ENCODE assay signal across 22 cellular contexts in genomic region chr22:35634015-35634414, GRCh38. TPM values are rescaled to one million over a fixed set of nuclear protein-coding genes. Genes with fewer than 3 reads are reported as not detected.
A peak's percentile ranks its signal among the peaks of the same experiment; 100 is the strongest.
DNase-seq lines count a peak whose midpoint lies in the region; FAIRE-seq and TF ChIP-seq lines count a peak whose summit lies in the region.
"Had no signal": no experiment of that assay in that cellular context is flagged by ENCODE, and none has a peak within 500 bp of the region (broad histone marks: within the 10 kb centered on the region; RNA-seq: fewer than 3 reads in every experiment).

No MANE protein-coding gene starts in this region.

- H3K36me3 Mint-ChIP-seq in dendritic cell treated with granulocyte-macrophage colony-stimulating factor and Interleukin-4, amounts not matched to agents 40 ng/mL and 50 ng/mL, for 4 days (ENCODE audit: low read depth), result no peaks in the 10 kb centered on the region
- H3K36me3 Mint-ChIP-seq: activated naive CD4-positive, alpha-beta T cell treated with anti-CD3 and anti-CD28 coated beads, Interleukin-2, amount 50 U/mL, for 24 hours had no signal

- peak overlapping the region; percentile 5 for H3K27ac Mint-ChIP-seq in dendritic cell treated with granulocyte-macrophage colony-stimulating factor and Interleukin-4, amounts not matched to agents 40 ng/mL and 50 ng/mL, for 4 days
- H3K27ac Mint-ChIP-seq: activated naive CD4-positive, alpha-beta T cell treated with anti-CD3 and anti-CD28 coated beads, Interleukin-2, amount 50 U/mL, for 24 hours had no signal

- H3K4me1 Mint-ChIP-seq in dendritic cell treated with granulocyte-macrophage colony-stimulating factor and Interleukin-4, amounts not matched to agents 40 ng/mL and 50 ng/mL, for 4 days (ENCODE audit: low read depth), result peaks cover 38% of the 10 kb centered on the region

- H3K4me3 Mint-ChIP-seq in dendritic cell treated with granulocyte-macrophage colony-stimulating factor and Interleukin-4, amounts not matched to agents 40 ng/mL and 50 ng/mL, for 4 days, result no peak overlapping the region
- H3K4me3 Mint-ChIP-seq: activated naive CD4-positive, alpha-beta T cell treated with anti-CD3 and anti-CD28 coated beads, Interleukin-2, amount 50 U/mL, for 24 hours had no signal

- TF ChIP-seq CTCF in RWPE1 (conservative IDR thresholded peaks at IDR 0.05; ENCODE audit: low read depth) (no peak), GM20000 (IDR thresholded peaks at IDR 0.05; ENCODE audit: extremely low read depth, missing control alignments) (no peak)

- FAIRE-seq in GM12891 (lab: Jason Lieb, UNC), result peak; percentile 5
- FAIRE-seq: colon had no signal

- no peaks in the 10 kb centered on the region for H3K9me3 Mint-ChIP-seq in dendritic cell treated with granulocyte-macrophage colony-stimulating factor and Interleukin-4, amounts not matched to agents 40 ng/mL and 50 ng/mL, for 4 days
- H3K9me3 Mint-ChIP-seq: activated naive CD4-positive, alpha-beta T cell treated with anti-CD3 and anti-CD28 coated beads, Interleukin-2, amount 50 U/mL, for 24 hours had no signal

- TF ChIP-seq POLR2A in GM12891 (IDR thresholded peaks at IDR 0.05; ENCODE audit: low read depth, low read length), result no peak

- POLR2A ChIA-PET in RWPE1 (lab: Yijun Ruan, JAX; ENCODE audit: low non-redundant PET), result no interaction called here

- H3K27me3 Mint-ChIP-seq in dendritic cell treated with granulocyte-macrophage colony-stimulating factor and Interleukin-4, amounts not matched to agents 40 ng/mL and 50 ng/mL, for 4 days, result peaks cover 9% of the 10 kb centered on the region
- H3K27me3 Mint-ChIP-seq: activated naive CD4-positive, alpha-beta T cell treated with anti-CD3 and anti-CD28 coated beads, Interleukin-2, amount 50 U/mL, for 24 hours had no signal

- intact Hi-C loops in dendritic cell treated with granulocyte-macrophage colony-stimulating factor and Interleukin-4, amounts not matched to agents 40 ng/mL and 50 ng/mL, for 4 days (cut with micrococcal nuclease), result no loop called here

- CTCF ChIA-PET in RWPE1 (lab: Yijun Ruan, JAX), result no interaction called here

- DNase-seq in CD1c-positive myeloid dendritic cell (ENCODE audit: extremely low spot score) (peak; percentile 18), GM12891 (ENCODE audit: insufficient read length, low spot score) (no peak), OCI-M1 (lab: John Stamatoyannopoulos, UW) (peak; percentile 69), RWPE1 (ENCODE audit: low spot score) (no peak), AG08396 (ENCODE audit: low spot score) (no peak), HCEC 1CT (no peak), GM20000 (ENCODE audit: low spot score) (no peak)
- DNase-seq: activated CD4-positive, alpha-beta T cell treated with anti-CD3 and anti-CD28 coated beads, Interleukin-2, amount 50 U/mL, for 1 hour; activated T-cell treated with anti-CD3 and anti-CD28 coated beads, Interleukin-2, amount 50 U/mL, for 1 hour; GF-D8; lower lobe of right lung; NCI-H1436 treated with DMSO at 0.1 percent for 48 hours; NCI-H226; stimulated activated CD4-positive, alpha-beta T cell treated with anti-CD3 and anti-CD28 coated beads, Interleukin-4, amount 100 ng/mL, for 24 hours; substantia nigra; T1000 had no signal

- no peak overlapping the region for H3K27ac ChIP-seq in RWPE1
- H3K27ac ChIP-seq: KMS-11, lower lobe of right lung, prostate gland, SJSA1 had no signal

TF ChIP-seq in GM12891, 5 proteins besides CTCF, POLR2A, EP300 and RAD21:
- TF ChIP-seq TAF1 (IDR thresholded peaks at IDR 0.05; ENCODE audit: low read depth, low read length) (no peak), POLR2AphosphoS5 (IDR thresholded peaks at IDR 0.05; ENCODE audit: low read depth, low read length) (no peak), POU2F2 (IDR thresholded peaks at IDR 0.05; ENCODE audit: low read depth, low read length) (no peak), SPI1 (IDR thresholded peaks at IDR 0.05; ENCODE audit: low read depth, low read length) (no peak), PAX5 (IDR thresholded peaks at IDR 0.05; ENCODE audit: insufficient read depth, low read length, severe bottlenecking) (no peak)
TF ChIP-seq in GM12891: peak in this region for 0.

RNA-seq across cellular contexts. Expression of gene APOL6, which starts 14.2 kb away (rescaled TPM):
- polyA plus RNA-seq in GM12891 (2012; ENCODE audit: low read depth, missing spikeins), result 3.2 TPM

RNA-seq across cellular contexts. Expression of gene MB, which starts 16.9 kb away (rescaled TPM):
- polyA plus RNA-seq in GM12891 (2012; ENCODE audit: low read depth, missing spikeins), result 0.23 TPM

Comparison
In these comparisons a context has a peak if more than half of its experiments do, and no peak if none do; other contexts are left out.
1. DNase-seq: peak in CD1c-positive myeloid dendritic cell (single experiment) and OCI-M1 (single experiment); none in GM12891 (single experiment), RWPE1 (single experiment), AG08396 (single experiment), HCEC 1CT (single experiment) and GM20000 (single experiment).